In the genomic region with DNA sequence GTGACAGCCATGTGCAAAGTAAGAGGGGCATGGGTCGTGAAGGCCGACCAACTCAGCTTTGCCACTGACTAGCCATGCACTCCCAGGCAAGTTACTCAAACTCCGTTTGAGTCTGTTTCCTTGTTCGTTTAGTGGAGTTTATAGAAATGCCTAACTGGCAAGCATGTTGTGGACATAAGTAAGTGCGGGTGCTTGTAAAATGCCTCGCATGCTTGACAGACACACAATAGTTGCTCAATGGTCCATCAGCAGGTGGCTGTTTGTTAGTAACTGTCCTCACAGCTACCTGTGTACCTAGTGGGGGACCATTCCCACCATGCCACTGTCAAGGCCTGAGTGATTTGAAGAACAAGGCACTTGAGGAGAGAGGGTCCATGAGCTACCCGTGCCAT, we compare ENCODE assay signal across 15 cellular contexts.
A peak's percentile ranks its signal among the peaks of the same experiment; 100 is the strongest.
DNase-seq lines count a peak whose midpoint lies in the region; ATAC-seq and TF ChIP-seq lines count a peak whose summit lies in the region.
"Had no signal": no experiment of that assay in that cellular context is flagged by ENCODE, and none has a peak within 500 bp of the region (broad histone marks: within the 10 kb centered on the region; RNA-seq: fewer than 3 reads in every experiment).

No MANE protein-coding gene starts in this region.

- no peak overlapping the region for H2BK5ac ChIP-seq in neuronal stem cell (ENCODE audit: low read length)

- H4K91ac ChIP-seq in neuronal stem cell (ENCODE audit: low read depth, low read length, poor library complexity) = no peak overlapping the region

- H4K8ac ChIP-seq in neuronal stem cell (ENCODE audit: low read depth, low read length) = no peak overlapping the region

- DNase-seq in cardiac septum (ENCODE audit: low spot score) (peak; percentile 26), heart left ventricle (no peak), coronary artery (ENCODE audit: low spot score) (no peak), neuronal stem cell (ENCODE audit: low spot score) (no peak), NCI-H1694 treated with DMSO at 0.1 percent for 48 hours (lab: John Stamatoyannopoulos, UW) (no peak), sciatic nerve (ENCODE audit: low spot score) (no peak)
- no peak for DNase-seq in stimulated activated CD4-positive, alpha-beta T cell treated with anti-CD3 and anti-CD28 coated beads, Interleukin-15, amount 100 ng/mL, for 24 hours
- DNase-seq: AML-193; Caco-2; CD8-positive, alpha-beta memory T cell; DND-41; GDM1; GM23248 had no signal

- no peak overlapping the region for H3K4ac ChIP-seq in neuronal stem cell (ENCODE audit: low read length)

- no peak overlapping the region for H2BK15ac ChIP-seq in neuronal stem cell (ENCODE audit: low read length)

- no peaks in the 10 kb centered on the region for H3K79me1 ChIP-seq in neuronal stem cell (ENCODE audit: low read depth, low read length)

- WGBS in heart left ventricle, 4 donors = 94 to 96% (median 95%) methylated on average over 7 of the region's 7 CpGs
- no CpG with 5 or more reads among the region's 7 CpGs for WGBS in neuronal stem cell (ENCODE audit: extremely low coverage in 2 of 2, insufficient read length in 2 of 2, insufficient replicate concordance in 1 of 2), 2 donors

- no peak overlapping the region for H2AFZ ChIP-seq in neuronal stem cell (ENCODE audit: low read length)
- H2AFZ ChIP-seq: GM23248 had no signal

- no peak overlapping the region for H2BK12ac ChIP-seq in neuronal stem cell (ENCODE audit: low read length)

- H3K27ac ChIP-seq in heart left ventricle = no peak overlapping the region
- peak overlapping the region; percentile 11 to 78 for H3K27ac ChIP-seq in coronary artery
- H3K27ac ChIP-seq in neuronal stem cell (replicated peaks; ENCODE audit: low read length) = no peak overlapping the region
- H3K27ac ChIP-seq: BLaER1, GM23248 had no signal

- no peak overlapping the region for H3K4me2 ChIP-seq in neuronal stem cell (ENCODE audit: insufficient read depth, low read length, poor library complexity, severe bottlenecking)
- H3K4me2 ChIP-seq: BLaER1 had no signal

- H3K23ac ChIP-seq in neuronal stem cell (ENCODE audit: low read depth, low read length, poor library complexity) = peak overlapping the region; percentile 81

- H3K18ac ChIP-seq in neuronal stem cell (ENCODE audit: low read length) = no peak overlapping the region

- TF ChIP-seq POLR2A in heart left ventricle (IDR thresholded peaks at IDR 0.05) = no peak

- no peak overlapping the region for H3K14ac ChIP-seq in neuronal stem cell (ENCODE audit: low read length)

- H2AK5ac ChIP-seq in neuronal stem cell (ENCODE audit: low read depth, low read length) = no peak overlapping the region

- H3K27me3 ChIP-seq in heart left ventricle (peaks cover 0 to 3% (median 0%) of the 10 kb centered on the region in 9 donors), neuronal stem cell (ENCODE audit: control insufficient read depth in 3 of 3, insufficient read depth in 3 of 3, low read depth in 1 of 3, low read length in 3 of 3) (peaks cover 0 to 18% (median 0%) of the 10 kb centered on the region in 3 experiments)
- H3K27me3 ChIP-seq: BLaER1 had no signal

- H3K9ac ChIP-seq in neuronal stem cell (ENCODE audit: low read depth, low read length, poor library complexity) = no peak overlapping the region
- H3K9ac ChIP-seq: BLaER1, GM23248 had no signal

- TF ChIP-seq CTCF in heart left ventricle (IDR thresholded peaks at IDR 0.05) = no peak
- no peak for TF ChIP-seq CTCF in coronary artery (IDR thresholded peaks at IDR 0.05)

- H3K4me1 ChIP-seq in heart left ventricle = peaks cover 0 to 23% (median 6%) of the 10 kb centered on the region in 12 donors
- H3K4me1 ChIP-seq in neuronal stem cell (ENCODE audit: control insufficient read depth in 2 of 2, insufficient read depth in 1 of 2, low read depth in 1 of 2, low read length in 2 of 2) = peaks cover 13 to 18% of the 10 kb centered on the region in 2 donors
- H3K4me1 ChIP-seq: Caco-2 had no signal

- no peak for ATAC-seq in heart left ventricle
- ATAC-seq in sciatic nerve = no peak
- ATAC-seq: HCT116 had no signal

- no peaks in the 10 kb centered on the region for H3K9me3 ChIP-seq in heart left ventricle
- H3K9me3 ChIP-seq in neuronal stem cell (replicated peaks in 1 of 2; ENCODE audit: control insufficient read depth in 2 of 2, insufficient read depth in 1 of 2, low read depth in 1 of 2, low read length in 2 of 2) = no peaks in the 10 kb centered on the region
- H3K9me3 ChIP-seq: BLaER1, Caco-2 had no signal

- no peak overlapping the region for H3K4me3 ChIP-seq in heart left ventricle
- H3K4me3 ChIP-seq in coronary artery = no peak overlapping the region
- H3K4me3 ChIP-seq in neuronal stem cell (ENCODE audit: low read length in 2 of 2) = no peak overlapping the region
- H3K4me3 ChIP-seq: BLaER1, GM23248 had no signal

- no peaks in the 10 kb centered on the region for H3K36me3 ChIP-seq in heart left ventricle
- H3K36me3 ChIP-seq in neuronal stem cell (replicated peaks in 1 of 2; ENCODE audit: control insufficient read depth in 2 of 2, insufficient read depth in 2 of 2, low read length in 2 of 2) = no peaks in the 10 kb centered on the region
- H3K36me3 ChIP-seq: BLaER1 had no signal

- H2BK120ac ChIP-seq in neuronal stem cell (ENCODE audit: low read depth, low read length) = no peak overlapping the region

- intact Hi-C loops in cardiac septum (cut with DNase I) (no loop called here), heart left ventricle (cut with DNase I) (no loop called here), sciatic nerve (cut with DNase I) (no loop called here)

Comparison
In these comparisons a context has a peak if more than half of its experiments do, and no peak if none do; other contexts are left out.
1. H3K27ac ChIP-seq: peak in coronary artery (2 of 2); none in heart left ventricle (0 of 12) and neuronal stem cell (single experiment).